ENCODE assay signal across 8 cellular contexts in the genomic region with DNA sequence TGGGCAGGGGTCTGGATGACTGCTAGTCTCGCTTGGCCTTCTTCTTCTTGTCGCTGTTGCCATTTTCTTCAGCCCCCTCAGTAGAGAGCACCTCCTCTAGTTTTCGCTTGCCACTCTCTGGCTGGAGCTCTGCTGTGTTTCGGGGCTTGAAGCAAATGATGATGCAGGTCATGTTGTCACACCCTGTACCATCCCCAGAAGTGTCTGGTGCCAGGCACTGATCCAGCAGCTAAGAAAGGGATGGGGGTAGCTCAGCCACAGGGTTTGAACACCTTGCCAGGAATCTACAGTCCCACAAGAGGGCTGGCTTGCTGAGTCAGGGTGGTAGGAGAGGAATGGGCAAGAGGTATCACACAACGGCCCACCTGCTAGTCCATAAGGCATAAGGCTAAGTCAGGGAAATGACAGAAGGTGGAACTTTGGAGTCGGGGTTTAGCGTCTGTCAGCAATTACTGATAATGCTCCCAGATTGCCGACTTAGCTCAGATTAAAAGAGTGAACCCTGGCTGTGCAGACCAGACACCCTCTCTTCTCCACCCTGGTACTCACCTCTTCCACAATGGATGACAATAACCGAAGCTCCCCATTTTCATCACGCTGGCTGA. TPM values are rescaled to one million over a fixed set of nuclear protein-coding genes. Genes with fewer than 3 reads are reported as not detected.
DNase-seq lines count a peak whose midpoint lies in the region; ATAC-seq and TF ChIP-seq lines count a peak whose summit lies in the region.
"Had no signal": no experiment of that assay in that cellular context is flagged by ENCODE, and none has a peak within 500 bp of the region (broad histone marks: within the 10 kb centered on the region; RNA-seq: fewer than 3 reads in every experiment).

No MANE protein-coding gene starts in this region.

- no peak for TF ChIP-seq CTCF in dorsolateral prefrontal cortex (IDR thresholded peaks at IDR 0.05 in 54 of 56, conservative IDR thresholded peaks at IDR 0.05 in 2 of 56; ENCODE audit: low read depth in 1 of 56, partially characterized antibody in 56 of 56)

- H3K4me3 ChIP-seq in dorsolateral prefrontal cortex = peak overlapping the region in 28 of 59 donors; percentile 66 to 84 (median 75)

- peak overlapping the region; percentile 91 to 94 for H3K4me3 Mint-ChIP-seq in stimulated activated naive B cell treated with anti-CD40 and anti-IgM and Interleukin-4, amounts not matched to agents 10 μg/mL and 1 μg/mL and 100 μg/mL, for 72 hours

- no peaks in the 10 kb centered on the region for H3K27me3 ChIP-seq in dorsolateral prefrontal cortex

- H3K36me3 Mint-ChIP-seq in stimulated activated naive B cell treated with anti-CD40 and anti-IgM and Interleukin-4, amounts not matched to agents 10 μg/mL and 1 μg/mL and 100 μg/mL, for 72 hours = peaks cover 64 to 81% of the 10 kb centered on the region in 2 donors

- intact Hi-C loops in dorsolateral prefrontal cortex (cut with DNase I) = loop anchor here (2.0 to 5.0 kb wide), 3 partner anchors 27 to 106 kb away; a partner anchor contains a TSS

- H3K27me3 Mint-ChIP-seq in stimulated activated naive B cell treated with anti-CD40 and anti-IgM and Interleukin-4, amounts not matched to agents 10 μg/mL and 1 μg/mL and 100 μg/mL, for 72 hours = no peaks in the 10 kb centered on the region

- ATAC-seq in stimulated activated naive B cell treated with anti-CD40 and anti-IgM and Interleukin-4, amounts not matched to agents 10 μg/mL and 1 μg/mL and 100 μg/mL, for 72 hours (replicated peaks) = no peak

- peaks cover 55 to 75% of the 10 kb centered on the region in 2 donors for H3K4me1 Mint-ChIP-seq in stimulated activated naive B cell treated with anti-CD40 and anti-IgM and Interleukin-4, amounts not matched to agents 10 μg/mL and 1 μg/mL and 100 μg/mL, for 72 hours

- H3K27ac ChIP-seq in dorsolateral prefrontal cortex = peak overlapping the region in 45 of 59 donors; percentile 72 to 97 (median 91)

- H3K27ac Mint-ChIP-seq in stimulated activated naive B cell treated with anti-CD40 and anti-IgM and Interleukin-4, amounts not matched to agents 10 μg/mL and 1 μg/mL and 100 μg/mL, for 72 hours = peak overlapping the region; percentile 97

- peak; percentile 32 for DNase-seq in NCI-H2171 treated with DMSO at 0.1 percent for 48 hours (lab: John Stamatoyannopoulos, UW)
- no peak for DNase-seq in NCI-H2171 (lab: John Stamatoyannopoulos, UW)
- no peak for DNase-seq in dorsolateral prefrontal cortex
- no peak for DNase-seq in stimulated activated naive B cell treated with anti-CD40 and anti-IgM and Interleukin-4, amounts not matched to agents 10 μg/mL and 1 μg/mL and 100 μg/mL, for 72 hours
- DNase-seq in NCI-H1105 (lab: John Stamatoyannopoulos, UW) = no peak
- DNase-seq in DMS79 (lab: John Stamatoyannopoulos, UW) = no peak
- DNase-seq: stimulated activated naive CD4-positive, alpha-beta T cell had no signal

- H3K9me3 Mint-ChIP-seq in stimulated activated naive B cell treated with anti-CD40 and anti-IgM and Interleukin-4, amounts not matched to agents 10 μg/mL and 1 μg/mL and 100 μg/mL, for 72 hours = peaks cover 0 to 3% of the 10 kb centered on the region in 2 donors

RNA-seq across cellular contexts. Expression of a gene that starts 1.1 kb away (rescaled TPM):
- total RNA-seq in dorsolateral prefrontal cortex = 10 to 100 TPM; 13.9 to 41.1 (median 20.6) TPM
- total RNA-seq: A172 had no signal

RNA-seq across cellular contexts. Expression of a gene that starts 11.3 kb away (rescaled TPM):
- total RNA-seq in dorsolateral prefrontal cortex = 100 to 1,000 TPM in 9 of 120 experiments, 10 to 100 TPM in 111; 62.9 to 106 (median 87.8) TPM

RNA-seq across cellular contexts. Expression of a gene that starts 11.5 kb away (rescaled TPM):
- total RNA-seq in dorsolateral prefrontal cortex = 10 to 100 TPM; 24.0 to 55.0 (median 38.2) TPM

RNA-seq across cellular contexts. Expression of a gene that starts 25.1 kb away (rescaled TPM):
- total RNA-seq in dorsolateral prefrontal cortex = 10 to 100 TPM; 37.3 to 76.0 (median 50.6) TPM

RNA-seq across cellular contexts. Expression of a gene that starts 27.7 kb away (rescaled TPM):
- total RNA-seq in dorsolateral prefrontal cortex = 10 to 100 TPM; 25.7 to 47.4 (median 35.7) TPM
